In genomic region chr4:147056951-147057630, GRCh38 we compare ENCODE assay signal across 8 cellular contexts.
A peak's percentile ranks its signal among the peaks of the same experiment; 100 is the strongest.
DNase-seq lines count a peak whose midpoint lies in the region; ATAC-seq, FAIRE-seq and TF ChIP-seq lines count a peak whose summit lies in the region.

No MANE protein-coding gene starts in this region.

- peak overlapping the region; percentile 86 for H3K4me3 Mint-ChIP-seq in CD4-positive, alpha-beta T cell
- H3K4me3 Mint-ChIP-seq in brain = peak overlapping the region in 4 of 5 experiments; percentile 38 to 80 (median 64)
- H3K4me3 Mint-ChIP-seq in natural killer cell = peak overlapping the region; percentile 84

- H3K4me1 Mint-ChIP-seq in CD4-positive, alpha-beta T cell (ENCODE audit: low read depth) = peaks cover 12% of the 10 kb centered on the region
- peaks cover 29% of the 10 kb centered on the region for H3K4me1 Mint-ChIP-seq in brain
- H3K4me1 Mint-ChIP-seq in natural killer cell = peaks cover 12% of the 10 kb centered on the region in 2 donors

- H3K27me3 Mint-ChIP-seq in CD4-positive, alpha-beta T cell = peaks cover 4% of the 10 kb centered on the region
- peaks cover 4% of the 10 kb centered on the region for H3K27me3 Mint-ChIP-seq in brain
- H3K27me3 Mint-ChIP-seq in natural killer cell (ENCODE audit: low read depth in 2 of 2) = peaks cover 6 to 9% of the 10 kb centered on the region in 2 donors

- CTCF ChIA-PET in CD4-positive, alpha-beta T cell (lab: Charles Lee) = no interaction called here

- no peak for ATAC-seq in CD4-positive, alpha-beta T cell (ENCODE audit: poor library complexity)
- no peak for ATAC-seq in natural killer cell

- FAIRE-seq in HTR-8/SVneo (lab: Jason Lieb, UNC) (no peak), RCC 7860 (lab: Jason Lieb, UNC) (no peak)

- no peak for DNase-seq in CD4-positive, alpha-beta T cell
- DNase-seq in HTR-8/SVneo (ENCODE audit: insufficient read length, low spot score) (peak; percentile 10), natural killer cell (no peak), RCC 7860 (ENCODE audit: low spot score) (no peak), NCI-H1417 (lab: John Stamatoyannopoulos, UW) (no peak), 8988T (no peak), GOT3 (lab: John Stamatoyannopoulos, UW) (no peak)

- POLR2A ChIA-PET in CD4-positive, alpha-beta T cell (lab: Charles Lee) = no interaction called here

- H3K36me3 Mint-ChIP-seq in CD4-positive, alpha-beta T cell (ENCODE audit: low read depth) = no peaks in the 10 kb centered on the region
- H3K36me3 Mint-ChIP-seq in brain (no peaks in the 10 kb centered on the region), natural killer cell (no peaks in the 10 kb centered on the region)

- peak overlapping the region; percentile 60 for H3K27ac Mint-ChIP-seq in CD4-positive, alpha-beta T cell
- H3K27ac Mint-ChIP-seq in brain = peak overlapping the region in 4 of 5 experiments; percentile 40 to 83 (median 56)
- H3K27ac Mint-ChIP-seq in natural killer cell = peak overlapping the region; percentile 59 to 69

- intact Hi-C loops in CD4-positive, alpha-beta T cell (cut with DNase I, micrococcal nuclease) = no loop called here
- intact Hi-C loops in natural killer cell (cut with micrococcal nuclease) = no loop called here

- no peak overlapping the region for H3K27ac ChIP-seq in CD4-positive, alpha-beta T cell (ENCODE audit: low read depth, low read length)

- H3K9me3 Mint-ChIP-seq in CD4-positive, alpha-beta T cell = no peaks in the 10 kb centered on the region
- H3K9me3 Mint-ChIP-seq in brain (peaks cover 0 to 4% (median 0%) of the 10 kb centered on the region in 5 experiments), natural killer cell (no peaks in the 10 kb centered on the region)

- no peak for TF ChIP-seq CTCF in CD4-positive, alpha-beta T cell (IDR thresholded peaks at IDR 0.05)
- TF ChIP-seq CTCF in brain (conservative IDR thresholded peaks at IDR 0.05) = no peak
- TF ChIP-seq CTCF in natural killer cell (IDR thresholded peaks at IDR 0.05) = no peak

- no peaks in the 10 kb centered on the region for H3K9me3 ChIP-seq in CD4-positive, alpha-beta T cell (ENCODE audit: control insufficient read depth, low read length)

- H3K27me3 ChIP-seq in CD4-positive, alpha-beta T cell (ENCODE audit: control insufficient read depth, insufficient read depth, low read length) = no peaks in the 10 kb centered on the region
